In the genomic region with DNA sequence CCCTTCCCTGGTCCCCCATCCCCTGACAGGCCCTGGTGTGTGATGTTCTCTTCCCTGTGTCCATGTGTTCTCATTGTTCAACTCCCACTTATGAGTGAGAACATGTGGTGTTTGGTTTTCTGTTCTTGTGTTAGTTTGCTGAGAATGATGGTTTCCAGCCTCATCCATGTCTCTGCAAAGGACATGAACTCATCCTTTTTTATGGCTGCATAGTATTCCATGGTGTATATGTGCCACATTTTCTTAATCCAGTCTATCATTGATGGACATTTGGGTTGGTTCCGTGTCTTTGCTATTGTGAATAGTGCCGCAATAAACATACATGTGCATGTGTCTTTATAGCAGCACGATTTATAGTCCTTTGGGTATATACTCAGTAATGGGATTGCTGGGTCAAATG, we compare ENCODE assay signal across 14 cellular contexts. TPM values are rescaled to one million over a fixed set of nuclear protein-coding genes. Genes with fewer than 3 reads are reported as not detected.
"Had no signal": no experiment of that assay in that cellular context is flagged by ENCODE, and none has a peak within 500 bp of the region (broad histone marks: within the 10 kb centered on the region; RNA-seq: fewer than 3 reads in every experiment).

No MANE protein-coding gene starts in this region.

RNA-seq across cellular contexts. Expression of a gene that starts 10.2 kb away (rescaled TPM):
- total RNA-seq: activated B cell treated with CpG ODN at 0.5 μM for 24 hours; activated CD4-positive, alpha-beta memory T cell treated with anti-CD3 and anti-CD28 coated beads for 36 hours; activated CD4-positive, alpha-beta memory T cell treated with anti-CD3 and anti-CD28 coated beads, Interleukin-2, amount 10 ng/mL, durations not matched to agents 7 days and 5 days; activated CD4-positive, alpha-beta T cell treated with anti-CD3 and anti-CD28 coated beads for 36 hours; activated CD4-positive, alpha-beta T cell treated with anti-CD3 and anti-CD28 coated beads, Interleukin-2, amount 10 ng/mL, durations not matched to agents 24 days and 14 days; activated CD4-positive, alpha-beta T cell treated with anti-CD3 and anti-CD28 coated beads, Interleukin-2, amount 10 ng/mL, durations not matched to agents 7 days and 5 days; activated CD8-positive, alpha-beta memory T cell treated with anti-CD3 and anti-CD28 coated beads for 36 hours; activated CD8-positive, alpha-beta memory T cell treated with anti-CD3 and anti-CD28 coated beads, Interleukin-2, amount 10 ng/mL, durations not matched to agents 7 days and 5 days; activated CD8-positive, alpha-beta T cell treated with anti-CD3 and anti-CD28 coated beads for 36 hours; activated CD8-positive, alpha-beta T cell treated with anti-CD3 and anti-CD28 coated beads, Interleukin-2, amount 10 ng/mL, durations not matched to agents 7 days and 5 days; T-helper 1 cell treated with Interleukin-12 subunit alpha and Interleukin-12 subunit beta and Interleukin-4 antibody, amounts not matched to agents 30 ng/mL and 1 ng/mL, for 36 hours; T-helper 17 cell; T-helper 2 cell treated with Interferon-gamma antibody and Interleukin-4, amounts not matched to agents 100 ng/mL and 5 ng/mL, for 36 hours; WTC11 had no signal

RNA-seq across cellular contexts. Expression of a gene that starts 23.7 kb away (rescaled TPM):
- total RNA-seq: activated B cell treated with CpG ODN at 0.5 μM for 24 hours; activated CD4-positive, alpha-beta memory T cell treated with anti-CD3 and anti-CD28 coated beads for 36 hours; activated CD4-positive, alpha-beta memory T cell treated with anti-CD3 and anti-CD28 coated beads, Interleukin-2, amount 10 ng/mL, durations not matched to agents 7 days and 5 days; activated CD4-positive, alpha-beta T cell treated with anti-CD3 and anti-CD28 coated beads for 36 hours; activated CD4-positive, alpha-beta T cell treated with anti-CD3 and anti-CD28 coated beads, Interleukin-2, amount 10 ng/mL, durations not matched to agents 24 days and 14 days; activated CD4-positive, alpha-beta T cell treated with anti-CD3 and anti-CD28 coated beads, Interleukin-2, amount 10 ng/mL, durations not matched to agents 7 days and 5 days; activated CD8-positive, alpha-beta memory T cell treated with anti-CD3 and anti-CD28 coated beads for 36 hours; activated CD8-positive, alpha-beta memory T cell treated with anti-CD3 and anti-CD28 coated beads, Interleukin-2, amount 10 ng/mL, durations not matched to agents 7 days and 5 days; activated CD8-positive, alpha-beta T cell treated with anti-CD3 and anti-CD28 coated beads for 36 hours; activated CD8-positive, alpha-beta T cell treated with anti-CD3 and anti-CD28 coated beads, Interleukin-2, amount 10 ng/mL, durations not matched to agents 7 days and 5 days; T-helper 1 cell treated with Interleukin-12 subunit alpha and Interleukin-12 subunit beta and Interleukin-4 antibody, amounts not matched to agents 30 ng/mL and 1 ng/mL, for 36 hours; T-helper 17 cell; T-helper 2 cell treated with Interferon-gamma antibody and Interleukin-4, amounts not matched to agents 100 ng/mL and 5 ng/mL, for 36 hours; WTC11 had no signal
